In the genomic region with DNA sequence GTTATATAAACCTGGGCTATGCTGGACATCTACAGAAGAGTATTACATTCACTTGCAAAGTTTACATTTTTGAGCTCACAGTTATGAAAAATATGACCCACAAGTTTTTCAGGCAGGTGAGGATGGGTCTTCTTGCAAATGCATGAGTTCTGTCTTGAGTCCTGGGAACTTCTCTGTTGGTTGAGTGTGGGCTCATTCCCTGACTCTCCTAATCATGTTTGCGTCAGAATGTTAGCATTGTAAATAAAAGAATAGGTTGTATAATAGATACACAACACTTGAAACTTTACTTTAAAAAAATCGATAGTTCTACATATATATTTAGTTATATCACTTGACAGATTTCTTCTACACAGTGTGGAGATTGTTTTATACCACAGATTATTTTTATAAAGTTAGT, we compare ENCODE assay signal across 7 cellular contexts. TPM values are rescaled to one million over a fixed set of nuclear protein-coding genes. Genes with fewer than 3 reads are reported as not detected.
"Had no signal": no experiment of that assay in that cellular context is flagged by ENCODE, and none has a peak within 500 bp of the region (broad histone marks: within the 10 kb centered on the region; RNA-seq: fewer than 3 reads in every experiment).

No MANE protein-coding gene starts in this region.

- H3K4me3 ChIP-seq: K562 had no signal

- H3K27ac Mint-ChIP-seq: IgD-negative memory B cell had no signal

- H3K9me3 Mint-ChIP-seq: IgD-negative memory B cell had no signal

- DNase-seq: IMR-90, KBM-7 had no signal

- H3K4me3 Mint-ChIP-seq: IgD-negative memory B cell had no signal

- H3K27me3 Mint-ChIP-seq: IgD-negative memory B cell had no signal

- FAIRE-seq: HepG2, HTR-8/SVneo, K562 had no signal

- ATAC-seq: HepG2, K562 had no signal

- H3K27ac ChIP-seq: HL-60 had no signal

RNA-seq across cellular contexts. Expression of a gene that starts 35.3 kb away (rescaled TPM):
- polyA plus RNA-seq: IgD-negative memory B cell had no signal
